Comparison of ENCODE assay signal across 9 cellular contexts in the genomic region with DNA sequence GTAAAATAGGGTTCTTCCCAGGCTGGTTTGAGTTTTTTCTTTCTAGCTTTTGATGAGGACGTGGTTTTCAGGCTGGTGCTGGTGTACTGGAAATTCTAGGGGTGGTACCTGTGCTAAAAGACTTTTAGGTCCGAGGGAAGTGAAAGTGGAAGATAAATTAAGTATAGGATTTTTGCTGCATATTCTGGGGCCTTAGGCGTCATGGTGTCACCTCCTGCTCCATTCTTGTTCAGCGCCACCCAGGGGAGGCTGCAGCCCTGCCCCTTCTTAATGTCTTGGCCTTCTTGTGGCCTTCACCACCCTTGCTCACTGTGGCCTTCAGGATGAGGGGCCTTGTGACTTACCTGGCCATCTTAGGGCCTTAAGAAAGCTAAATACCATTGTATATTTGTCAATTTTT. TPM values are rescaled to one million over a fixed set of nuclear protein-coding genes. Genes with fewer than 3 reads are reported as not detected.
A peak's percentile ranks its signal among the peaks of the same experiment; 100 is the strongest.
ATAC-seq and TF ChIP-seq lines count a peak whose summit lies in the region.
"Had no signal": no experiment of that assay in that cellular context is flagged by ENCODE, and none has a peak within 500 bp of the region (broad histone marks: within the 10 kb centered on the region; RNA-seq: fewer than 3 reads in every experiment).

No MANE protein-coding gene starts in this region.

- H3K27me3 ChIP-seq in OCI-LY3 (ENCODE audit: low read depth, low read length) (no peaks in the 10 kb centered on the region), esophagus (ENCODE audit: control insufficient read depth in 1 of 2, insufficient read depth in 2 of 2, low read length in 2 of 2) (no peaks in the 10 kb centered on the region)

- peak; percentile 63 for ATAC-seq in GM21360 (IDR thresholded peaks at IDR 0.05; ENCODE audit: unreplicated experiment)
- peak; percentile 85 for ATAC-seq in stimulated activated memory B cell treated with anti-CD40 and anti-IgM and Interleukin-4, amounts not matched to agents 10 μg/mL and 1 μg/mL and 100 μg/mL, for 72 hours
- ATAC-seq in GM18858 (IDR thresholded peaks at IDR 0.05; ENCODE audit: unreplicated experiment): no peak
- no peak for ATAC-seq in GM21526 (IDR thresholded peaks at IDR 0.05; ENCODE audit: low FRiP score, unreplicated experiment)
- no peak for ATAC-seq in HG03139 (IDR thresholded peaks at IDR 0.05; ENCODE audit: unreplicated experiment)

- peaks cover 17% of the 10 kb centered on the region for H3K36me3 ChIP-seq in OCI-LY3 (replicated peaks; ENCODE audit: low read depth, low read length)
- H3K36me3 ChIP-seq in esophagus (ENCODE audit: control insufficient read depth in 2 of 2, insufficient read depth in 2 of 2, low read length in 1 of 2): no peaks in the 10 kb centered on the region

- peaks cover 44% of the 10 kb centered on the region for H3K4me1 Mint-ChIP-seq in stimulated activated memory B cell treated with anti-CD40 and anti-IgM and Interleukin-4, amounts not matched to agents 10 μg/mL and 1 μg/mL and 100 μg/mL, for 72 hours

- H3K27ac ChIP-seq in OCI-LY3 (ENCODE audit: low read length) (peak overlapping the region; percentile 93), esophagus (ENCODE audit: low read depth in 2 of 2, low read length in 1 of 2) (peak overlapping the region; percentile 53 to 62)

- peaks cover 6% of the 10 kb centered on the region for H4K20me1 ChIP-seq in OCI-LY3 (ENCODE audit: insufficient read depth, low read length)

- H2AFZ ChIP-seq in OCI-LY3 (ENCODE audit: low read depth, low read length): no peak overlapping the region

- H3K9me3 ChIP-seq in OCI-LY3 (ENCODE audit: insufficient read depth, low read length) (no peaks in the 10 kb centered on the region), esophagus (ENCODE audit: control insufficient read depth in 2 of 2, insufficient read depth in 1 of 2, low read depth in 1 of 2, low read length in 1 of 2) (peaks cover 0 to 2% of the 10 kb centered on the region in 2 donors)

- peak; percentile 67 for TF ChIP-seq CTCF in OCI-LY3 (IDR thresholded peaks at IDR 0.05; ENCODE audit: low read depth, low read length)

- H3K4me2 ChIP-seq in OCI-LY3 (ENCODE audit: low read length): peak overlapping the region; percentile 83

- WGBS in esophagus, 2 donors: 81 to 83% methylated on average over 4 of the region's 4 CpGs

- H3K27me3 Mint-ChIP-seq in stimulated activated memory B cell treated with anti-CD40 and anti-IgM and Interleukin-4, amounts not matched to agents 10 μg/mL and 1 μg/mL and 100 μg/mL, for 72 hours: no peaks in the 10 kb centered on the region
- H3K27me3 Mint-ChIP-seq: activated naive CD4-positive, alpha-beta T cell treated with anti-CD3 and anti-CD28 coated beads, Interleukin-2, amount 10 ng/mL, durations not matched to agents 7 days and 5 days; stimulated activated naive CD8-positive, alpha-beta T cell treated with anti-CD3 and anti-CD28 coated beads, Interleukin-15, Interleukin-2, amounts not matched to agents 100 ng/mL and 50 ng/mL, for 24 hours had no signal

- H3K4me1 ChIP-seq in OCI-LY3 (ENCODE audit: low read length): peaks cover 31% of the 10 kb centered on the region
- H3K4me1 ChIP-seq in esophagus (ENCODE audit: control insufficient read depth in 2 of 2, insufficient read depth in 2 of 2, low read length in 1 of 2): peaks cover 0 to 2% of the 10 kb centered on the region in 2 donors

- no peaks in the 10 kb centered on the region for H3K9me3 Mint-ChIP-seq in stimulated activated memory B cell treated with anti-CD40 and anti-IgM and Interleukin-4, amounts not matched to agents 10 μg/mL and 1 μg/mL and 100 μg/mL, for 72 hours
- H3K9me3 Mint-ChIP-seq: activated naive CD4-positive, alpha-beta T cell treated with anti-CD3 and anti-CD28 coated beads, Interleukin-2, amount 10 ng/mL, durations not matched to agents 7 days and 5 days; stimulated activated naive CD8-positive, alpha-beta T cell treated with anti-CD3 and anti-CD28 coated beads, Interleukin-15, Interleukin-2, amounts not matched to agents 100 ng/mL and 50 ng/mL, for 24 hours had no signal

- peak overlapping the region; percentile 89 for H3K27ac Mint-ChIP-seq in stimulated activated memory B cell treated with anti-CD40 and anti-IgM and Interleukin-4, amounts not matched to agents 10 μg/mL and 1 μg/mL and 100 μg/mL, for 72 hours
- H3K27ac Mint-ChIP-seq: activated naive CD4-positive, alpha-beta T cell treated with anti-CD3 and anti-CD28 coated beads, Interleukin-2, amount 10 ng/mL, durations not matched to agents 7 days and 5 days; stimulated activated naive CD8-positive, alpha-beta T cell treated with anti-CD3 and anti-CD28 coated beads, Interleukin-15, Interleukin-2, amounts not matched to agents 100 ng/mL and 50 ng/mL, for 24 hours had no signal

- H3K9ac ChIP-seq in OCI-LY3 (ENCODE audit: low read length): peak overlapping the region; percentile 59

- H3K4me3 ChIP-seq in OCI-LY3 (ENCODE audit: low read length): peak overlapping the region; percentile 67
- H3K4me3 ChIP-seq in esophagus (ENCODE audit: low read depth in 1 of 2, low read length in 2 of 2): no peak overlapping the region

- peaks cover 25% of the 10 kb centered on the region for H3K36me3 Mint-ChIP-seq in stimulated activated memory B cell treated with anti-CD40 and anti-IgM and Interleukin-4, amounts not matched to agents 10 μg/mL and 1 μg/mL and 100 μg/mL, for 72 hours

- H3K79me2 ChIP-seq in OCI-LY3 (ENCODE audit: low read length): peaks cover 63% of the 10 kb centered on the region

- H3K4me3 Mint-ChIP-seq in stimulated activated memory B cell treated with anti-CD40 and anti-IgM and Interleukin-4, amounts not matched to agents 10 μg/mL and 1 μg/mL and 100 μg/mL, for 72 hours: peak overlapping the region; percentile 38
- H3K4me3 Mint-ChIP-seq: activated naive CD4-positive, alpha-beta T cell treated with anti-CD3 and anti-CD28 coated beads, Interleukin-2, amount 10 ng/mL, durations not matched to agents 7 days and 5 days; stimulated activated naive CD8-positive, alpha-beta T cell treated with anti-CD3 and anti-CD28 coated beads, Interleukin-15, Interleukin-2, amounts not matched to agents 100 ng/mL and 50 ng/mL, for 24 hours had no signal

RNA-seq across cellular contexts. Expression of a gene that starts 12.4 kb away (rescaled TPM):
- polyA plus RNA-seq in esophagus: 1 to 10 TPM; 4.6 to 5.7 TPM

RNA-seq across cellular contexts. Expression of a gene that starts 27.8 kb away (rescaled TPM):
- polyA plus RNA-seq in esophagus: 1 to 10 TPM; 3.1 to 5.7 TPM

RNA-seq across cellular contexts. Expression of a gene that starts 32.8 kb away (rescaled TPM):
- polyA plus RNA-seq in esophagus: 1 to 10 TPM; 5.0 to 5.4 TPM

RNA-seq across cellular contexts. Expression of a gene that starts 47.4 kb away (rescaled TPM):
- polyA plus RNA-seq in esophagus: 10 to 100 TPM in 1 of 2 donors, 1 to 10 TPM in 1; 4.9 to 19.5 TPM

RNA-seq across cellular contexts. Expression of a gene that starts 55.7 kb away (rescaled TPM):
- 1 to 10 TPM; 2.9 to 3.3 TPM for polyA plus RNA-seq in esophagus

Comparison
In these comparisons a context has a peak if more than half of its experiments do, and no peak if none do; other contexts are left out.
1. ATAC-seq: peak in GM21360 (single experiment) and stimulated activated memory B cell treated with anti-CD40 and anti-IgM and Interleukin-4, amounts not matched to agents 10 μg/mL and 1 μg/mL and 100 μg/mL, for 72 hours (single experiment); none in GM18858 (single experiment), GM21526 (single experiment) and HG03139 (single experiment).